Comparison of ENCODE assay signal across 12 cellular contexts in genomic region chrX:107736781-107737531, GRCh38. TPM values are rescaled to one million over a fixed set of nuclear protein-coding genes. Genes with fewer than 3 reads are reported as not detected.
A peak's percentile ranks its signal among the peaks of the same experiment; 100 is the strongest.
DNase-seq lines count a peak whose midpoint lies in the region; ATAC-seq and TF ChIP-seq lines count a peak whose summit lies in the region.
"Had no signal": no experiment of that assay in that cellular context is flagged by ENCODE, and none has a peak within 500 bp of the region (broad histone marks: within the 10 kb centered on the region; RNA-seq: fewer than 3 reads in every experiment).

No MANE protein-coding gene starts in this region.

- H3K4me1 Mint-ChIP-seq in CD4-positive, CD25-positive, alpha-beta regulatory T cell: peaks cover 2 to 34% (median 4%) of the 10 kb centered on the region in 4 donors
- H3K4me1 Mint-ChIP-seq in mesothelial cell of epicardium: peaks cover 12% of the 10 kb centered on the region

- H3K36me3 ChIP-seq in CD4-positive, CD25-positive, alpha-beta regulatory T cell (ENCODE audit: control insufficient read depth, insufficient read depth, low read length): no peaks in the 10 kb centered on the region
- H3K36me3 ChIP-seq in lower lobe of right lung: no peaks in the 10 kb centered on the region

- TF ChIP-seq CTCF in choroid plexus epithelial cell (conservative IDR thresholded peaks at IDR 0.05; ENCODE audit: low read depth, low read length) (no peak), lower lobe of right lung (IDR thresholded peaks at IDR 0.05) (no peak), mesothelial cell of epicardium (IDR thresholded peaks at IDR 0.05; ENCODE audit: unreplicated experiment) (no peak)

- no peaks in the 10 kb centered on the region for H3K9me3 ChIP-seq in CD4-positive, CD25-positive, alpha-beta regulatory T cell (ENCODE audit: control insufficient read depth in 2 of 2, low read length in 2 of 2)
- no peaks in the 10 kb centered on the region for H3K9me3 ChIP-seq in lower lobe of right lung

- intact Hi-C loops in lower lobe of right lung (cut with DNase I): no loop called here

- no peak for ATAC-seq in CD4-positive, CD25-positive, alpha-beta regulatory T cell (ENCODE audit: low read depth in 2 of 2)
- ATAC-seq in lower lobe of right lung (no peak), HG02678 (IDR thresholded peaks at IDR 0.05; ENCODE audit: unreplicated experiment) (no peak)
- no peak for ATAC-seq in stimulated activated naive CD8-positive, alpha-beta T cell treated with anti-CD3 and anti-CD28 coated beads, Interleukin-15, Interleukin-2, amounts not matched to agents 100 U/mL and 50 U/mL, for 24 hours
- ATAC-seq: K562 had no signal

- DNase-seq in CD4-positive, CD25-positive, alpha-beta regulatory T cell: no peak
- DNase-seq in NCI-H2029 (lab: John Stamatoyannopoulos, UW) (peak; percentile 56), choroid plexus epithelial cell (ENCODE audit: low read depth) (peak; percentile 64), lower lobe of right lung (no peak), mesothelial cell of epicardium (ENCODE audit: low spot score in 2 of 2, unreplicated experiment in 2 of 2) (no peak), dedifferentiated amniotic fluid mesenchymal stem cell (ENCODE audit: extremely low spot score) (no peak)
- DNase-seq in stimulated activated naive CD8-positive, alpha-beta T cell treated with anti-CD3 and anti-CD28 coated beads, Interleukin-15, Interleukin-2, amounts not matched to agents 100 U/mL and 50 U/mL, for 24 hours: no peak
- DNase-seq: anterior cingulate cortex, left cardiac atrium had no signal

- peaks cover 2% of the 10 kb centered on the region for H3K27me3 Mint-ChIP-seq in CD4-positive, CD25-positive, alpha-beta regulatory T cell
- peaks cover 14% of the 10 kb centered on the region for H3K27me3 Mint-ChIP-seq in mesothelial cell of epicardium (ENCODE audit: low read depth)

- H3K4me3 Mint-ChIP-seq in CD4-positive, CD25-positive, alpha-beta regulatory T cell: no peak overlapping the region
- H3K4me3 Mint-ChIP-seq in mesothelial cell of epicardium: no peak overlapping the region

- H3K36me3 Mint-ChIP-seq in CD4-positive, CD25-positive, alpha-beta regulatory T cell: no peaks in the 10 kb centered on the region
- H3K36me3 Mint-ChIP-seq in mesothelial cell of epicardium: no peaks in the 10 kb centered on the region

- H3K27me3 ChIP-seq in CD4-positive, CD25-positive, alpha-beta regulatory T cell (ENCODE audit: control insufficient read depth, insufficient read depth, low read length): no peaks in the 10 kb centered on the region
- no peaks in the 10 kb centered on the region for H3K27me3 ChIP-seq in lower lobe of right lung (ENCODE audit: low read depth)

- H3K4me3 ChIP-seq in CD4-positive, CD25-positive, alpha-beta regulatory T cell (ENCODE audit: low read depth, low read length): no peak overlapping the region
- no peak overlapping the region for H3K4me3 ChIP-seq in choroid plexus epithelial cell (ENCODE audit: low read depth, low read length)
- no peak overlapping the region for H3K4me3 ChIP-seq in lower lobe of right lung
- H3K4me3 ChIP-seq: K562 had no signal

- no peak overlapping the region for H3K27ac ChIP-seq in CD4-positive, CD25-positive, alpha-beta regulatory T cell (ENCODE audit: insufficient read depth, low read length, poor library complexity, severe bottlenecking)
- peak overlapping the region; percentile 46 for H3K27ac ChIP-seq in lower lobe of right lung

- peaks cover 0 to under 1% (median 0%) of the 10 kb centered on the region in 7 donors for H3K9me3 Mint-ChIP-seq in CD4-positive, CD25-positive, alpha-beta regulatory T cell
- H3K9me3 Mint-ChIP-seq in mesothelial cell of epicardium: peaks cover 7% of the 10 kb centered on the region

- peaks cover 16% of the 10 kb centered on the region for H3K4me1 ChIP-seq in CD4-positive, CD25-positive, alpha-beta regulatory T cell (ENCODE audit: control insufficient read depth, insufficient read depth, low read length, poor library complexity, severe bottlenecking)
- peaks cover 12% of the 10 kb centered on the region for H3K4me1 ChIP-seq in lower lobe of right lung

- H3K27ac Mint-ChIP-seq in CD4-positive, CD25-positive, alpha-beta regulatory T cell: peak overlapping the region in 2 of 3 donors; percentile 25 to 60
- no peak overlapping the region for H3K27ac Mint-ChIP-seq in mesothelial cell of epicardium

RNA-seq across cellular contexts. Expression of gene TSC22D3, which starts 38.6 kb away (rescaled TPM):
- 2,718 TPM for total RNA-seq in CD4-positive, CD25-positive, alpha-beta regulatory T cell
- polyA plus RNA-seq in CD4-positive, CD25-positive, alpha-beta regulatory T cell: 1,000 to 10,000 TPM in 2 of 4 donors, 100 to 1,000 TPM in 2; 624 to 1,092 (median 913) TPM
- total RNA-seq in lower lobe of right lung: 350 TPM
- 32.1 to 37.0 TPM (median 34.4 TPM) in 3 replicates for total RNA-seq in mesothelial cell of epicardium

RNA-seq across cellular contexts. Expression of gene NCBP2L, which starts 40.6 kb away (rescaled TPM):
- not detected for total RNA-seq in CD4-positive, CD25-positive, alpha-beta regulatory T cell
- not detected for polyA plus RNA-seq in CD4-positive, CD25-positive, alpha-beta regulatory T cell
- total RNA-seq in lower lobe of right lung (not detected), mesothelial cell of epicardium (not detected in 3 replicates)
- total RNA-seq: fibroblast of lung, K562, left cardiac atrium had no signal
- polyA plus RNA-seq: fibroblast of lung, K562 had no signal

Comparison
In these comparisons a context has a peak if more than half of its experiments do, and no peak if none do; other contexts are left out.
1. DNase-seq: peak in NCI-H2029 (single experiment) and choroid plexus epithelial cell (single experiment); none in CD4-positive, CD25-positive, alpha-beta regulatory T cell (0 of 3), lower lobe of right lung (single experiment), stimulated activated naive CD8-positive, alpha-beta T cell treated with anti-CD3 and anti-CD28 coated beads, Interleukin-15, Interleukin-2, amounts not matched to agents 100 U/mL and 50 U/mL, for 24 hours (single experiment), mesothelial cell of epicardium (0 of 2) and dedifferentiated amniotic fluid mesenchymal stem cell (single experiment).